Comparison of ENCODE assay signal across 24 cellular contexts in the genomic region with DNA sequence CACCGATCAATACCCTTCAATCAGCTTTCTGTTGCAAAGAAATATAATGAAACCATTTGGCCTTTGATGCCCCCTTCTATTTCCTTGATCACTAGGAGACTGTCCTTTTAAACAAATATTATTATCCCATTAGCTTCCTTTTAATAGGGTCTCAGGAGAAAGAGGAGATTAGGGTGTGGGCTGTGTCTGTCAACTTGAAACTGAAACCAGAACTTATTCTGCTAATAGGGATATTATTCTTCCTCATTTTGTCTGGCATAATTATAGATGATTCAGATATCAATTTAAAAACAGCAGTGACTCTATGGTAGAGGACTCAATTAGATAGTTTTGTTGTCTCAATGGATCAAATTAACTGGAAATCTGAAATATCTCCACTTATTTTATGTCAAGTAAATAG.
"Had no signal": no experiment of that assay in that cellular context is flagged by ENCODE, and none has a peak within 500 bp of the region (broad histone marks: within the 10 kb centered on the region; RNA-seq: fewer than 3 reads in every experiment).

No MANE protein-coding gene starts in this region.

- H3K4me3 ChIP-seq: K562, PC-9 had no signal

- H3K27me3 ChIP-seq: brain microvascular endothelial cell had no signal

- H3K36me3 ChIP-seq: brain microvascular endothelial cell had no signal

- ATAC-seq: activated T-helper 17 cell treated with anti-CD3 and anti-CD28 coated beads, Interleukin-2, amount 50 U/mL, for 72 hours; K562; T-cell had no signal

- H3K27ac ChIP-seq: brain microvascular endothelial cell, PC-9, VCaP had no signal

- DNase-seq: activated CD4-positive, alpha-beta memory T cell treated with anti-CD3 and anti-CD28 coated beads for 36 hours; activated CD4-positive, alpha-beta T cell treated with anti-CD3 and anti-CD28 coated beads, Interleukin-2, amount 10 ng/mL, durations not matched to agents 7 days and 5 days; activated CD4-positive, CD25-positive, alpha-beta regulatory T cell; activated gamma-delta T cell; activated naive CD4-positive, alpha-beta T cell treated with anti-CD3 and anti-CD28 coated beads for 36 hours; activated T-cell treated with anti-CD3 and anti-CD28 coated beads for 4 hours; activated T-cell treated with anti-CD3 and anti-CD28 coated beads, Interleukin-2, amount 50 U/mL, for 48 hours; brain microvascular endothelial cell; cerebellar nuclear complex; Kasumi-1; NCI-H1105 treated with DMSO at 0.1 percent for 48 hours; NCI-H1436 treated with DMSO at 0.1 percent for 48 hours; NCI-H2029; NCI-H2107; NCI-H345; NCI-H510A; NCI-H526 treated with DMSO at 0.1 percent for 48 hours; PC-9; SHP77 treated with DMSO at 0.1 percent for 48 hours; T-cell; T-helper 2 cell had no signal
